8 cellular contexts compared by ENCODE assay signal in genomic region chr22:20243176-20243544, GRCh38. TPM values are rescaled to one million over a fixed set of nuclear protein-coding genes. Genes with fewer than 3 reads are reported as not detected.
DNase-seq lines count a peak whose midpoint lies in the region; ATAC-seq, FAIRE-seq and TF ChIP-seq lines count a peak whose summit lies in the region.

No MANE protein-coding gene starts in this region.

- H3K27ac ChIP-seq in A673 (ENCODE audit: low read depth, low read length, poor library complexity, severe bottlenecking) (peak overlapping the region; percentile 57), keratinocyte (ENCODE audit: control insufficient read depth, insufficient read depth, low read length) (no peak overlapping the region)
- peak overlapping the region; percentile 46 for H3K27ac ChIP-seq in CD8-positive, alpha-beta T cell (ENCODE audit: low read depth, low read length)

- no peak overlapping the region for H3K9ac ChIP-seq in keratinocyte (ENCODE audit: control insufficient read depth, extremely low read depth, insufficient read depth, low read length)

- POLR2A ChIA-PET in A673 (lab: Charles Lee; ENCODE audit: low non-redundant PET) = no interaction called here
- POLR2A ChIA-PET in CD8-positive, alpha-beta T cell (lab: Charles Lee) = interaction anchor here (1.2 kb wide), 1 partner anchor 38 kb away, joined by 5 read pairs; no protein-coding TSS in a partner anchor

- H3K27me3 Mint-ChIP-seq in CD8-positive, alpha-beta T cell (ENCODE audit: low read depth) = no peaks in the 10 kb centered on the region
- no peaks in the 10 kb centered on the region for H3K27me3 Mint-ChIP-seq in activated T-helper 2 cell treated with anti-CD3 and anti-CD28 coated beads, Interferon-gamma antibody, Interleukin-2, Interleukin-4, amounts not matched to agents 10 μg/mL and 5 μg/mL and 100 μg/mL, durations not matched to agents 14 hours and 24 hours and 36 hours (ENCODE audit: low read depth)

- DNase-seq in A673 (ENCODE audit: low spot score) = no peak
- peak in 1 of 7 experiments; percentile 52 for DNase-seq in CD8-positive, alpha-beta T cell
- no peak for DNase-seq in activated T-helper 2 cell treated with anti-CD3 and anti-CD28 coated beads, Interferon-gamma antibody, Interleukin-2, Interleukin-4, amounts not matched to agents 10 μg/mL and 5 μg/mL and 100 μg/mL, durations not matched to agents 14 hours and 24 hours and 36 hours (ENCODE audit: low spot score)
- DNase-seq in keratinocyte (ENCODE audit: low read depth, low spot score) = no peak
- DNase-seq in stimulated activated CD4-positive, alpha-beta T cell treated with anti-CD3 and anti-CD28 coated beads, Interleukin-1b, Interleukin-23, amount 100 ng/mL, for 48 hours = no peak
- DNase-seq in NOMO-1 treated with DMSO at 0.1 percent for 48 hours (lab: John Stamatoyannopoulos, UW; ENCODE audit: unreplicated experiment) = no peak

- H3K4me1 ChIP-seq in A673 (ENCODE audit: insufficient read depth, low read length, poor library complexity, severe bottlenecking) (peaks cover 54% of the 10 kb centered on the region), keratinocyte (ENCODE audit: control insufficient read depth, extremely low read depth, insufficient read depth, low read length) (peaks cover 35% of the 10 kb centered on the region)
- H3K4me1 ChIP-seq in CD8-positive, alpha-beta T cell (ENCODE audit: insufficient read depth, low read length) = peaks cover 92% of the 10 kb centered on the region

- peaks cover 2% of the 10 kb centered on the region for H4K20me1 ChIP-seq in keratinocyte (ENCODE audit: control insufficient read depth, extremely low read depth, insufficient read depth, low read length)

- H2AFZ ChIP-seq in keratinocyte (ENCODE audit: control insufficient read depth, low read length) = peak overlapping the region; percentile 52

- no peaks in the 10 kb centered on the region for H3K9me3 Mint-ChIP-seq in CD8-positive, alpha-beta T cell
- no peaks in the 10 kb centered on the region for H3K9me3 Mint-ChIP-seq in activated T-helper 2 cell treated with anti-CD3 and anti-CD28 coated beads, Interferon-gamma antibody, Interleukin-2, Interleukin-4, amounts not matched to agents 10 μg/mL and 5 μg/mL and 100 μg/mL, durations not matched to agents 14 hours and 24 hours and 36 hours

- dilution Hi-C loops in keratinocyte (cut with MboI; ENCODE audit: extremely low pct_ligation_motif_present, low sequenced_read_pairs) = no loop called here

- no peak for FAIRE-seq in keratinocyte (lab: Jason Lieb, UNC)

- CTCF ChIA-PET in A673 (lab: Charles Lee) = no interaction called here
- CTCF ChIA-PET in CD8-positive, alpha-beta T cell (lab: Charles Lee) = interaction anchor here (1.8 kb wide), 1 partner anchor 86 kb away, joined by 5 read pairs; no protein-coding TSS in a partner anchor

- no peaks in the 10 kb centered on the region for H3K36me3 ChIP-seq in A673 (ENCODE audit: insufficient read depth, low read length, poor library complexity, severe bottlenecking)
- no peaks in the 10 kb centered on the region for H3K36me3 ChIP-seq in CD8-positive, alpha-beta T cell (ENCODE audit: insufficient read depth, low read length)
- no peaks in the 10 kb centered on the region for H3K36me3 ChIP-seq in keratinocyte (ENCODE audit: control insufficient read depth in 2 of 2, extremely low read depth in 1 of 2, insufficient read depth in 2 of 2, low read length in 2 of 2)

- H3K4me3 ChIP-seq in A673 (ENCODE audit: low read depth, low read length, poor library complexity, severe bottlenecking) (peak overlapping the region; percentile 29), keratinocyte (ENCODE audit: control insufficient read depth in 2 of 3, extremely low read depth in 1 of 3, insufficient read depth in 2 of 3, low read depth in 1 of 3, low read length in 3 of 3) (no peak overlapping the region)
- H3K4me3 ChIP-seq in CD8-positive, alpha-beta T cell (ENCODE audit: low read depth, low read length) = peak overlapping the region; percentile 72

- peaks cover 53% of the 10 kb centered on the region for H3K4me1 Mint-ChIP-seq in CD8-positive, alpha-beta T cell (ENCODE audit: low read depth)
- peaks cover 15% of the 10 kb centered on the region for H3K4me1 Mint-ChIP-seq in activated T-helper 2 cell treated with anti-CD3 and anti-CD28 coated beads, Interferon-gamma antibody, Interleukin-2, Interleukin-4, amounts not matched to agents 10 μg/mL and 5 μg/mL and 100 μg/mL, durations not matched to agents 14 hours and 24 hours and 36 hours (ENCODE audit: low read depth)

- H3K27ac Mint-ChIP-seq in CD8-positive, alpha-beta T cell = peak overlapping the region; percentile 98
- H3K27ac Mint-ChIP-seq in activated T-helper 2 cell treated with anti-CD3 and anti-CD28 coated beads, Interferon-gamma antibody, Interleukin-2, Interleukin-4, amounts not matched to agents 10 μg/mL and 5 μg/mL and 100 μg/mL, durations not matched to agents 14 hours and 24 hours and 36 hours = peak overlapping the region; percentile 33

- no TSS peak for BruUV-seq in A673 (replicated peaks; lab: Mats Ljungman, UMichigan)

- H3K4me2 ChIP-seq in keratinocyte (ENCODE audit: control insufficient read depth, extremely low read depth, insufficient read depth, low read depth, low read length) = peak overlapping the region; percentile 49

- no peaks in the 10 kb centered on the region for H3K27me3 ChIP-seq in A673 (replicated peaks; ENCODE audit: insufficient read depth, low read depth, low read length, poor library complexity)
- no peaks in the 10 kb centered on the region for H3K27me3 ChIP-seq in CD8-positive, alpha-beta T cell (ENCODE audit: insufficient read depth, low read length)
- H3K27me3 ChIP-seq in keratinocyte (ENCODE audit: control insufficient read depth, extremely low read depth, insufficient read depth, low read length) = no peaks in the 10 kb centered on the region

- H3K4me3 Mint-ChIP-seq in CD8-positive, alpha-beta T cell = peak overlapping the region; percentile 77
- no peak overlapping the region for H3K4me3 Mint-ChIP-seq in activated T-helper 2 cell treated with anti-CD3 and anti-CD28 coated beads, Interferon-gamma antibody, Interleukin-2, Interleukin-4, amounts not matched to agents 10 μg/mL and 5 μg/mL and 100 μg/mL, durations not matched to agents 14 hours and 24 hours and 36 hours (ENCODE audit: low read depth)

- no peaks in the 10 kb centered on the region for H3K36me3 Mint-ChIP-seq in CD8-positive, alpha-beta T cell
- no peaks in the 10 kb centered on the region for H3K36me3 Mint-ChIP-seq in activated T-helper 2 cell treated with anti-CD3 and anti-CD28 coated beads, Interferon-gamma antibody, Interleukin-2, Interleukin-4, amounts not matched to agents 10 μg/mL and 5 μg/mL and 100 μg/mL, durations not matched to agents 14 hours and 24 hours and 36 hours (ENCODE audit: low read depth)

- no peaks in the 10 kb centered on the region for H3K79me2 ChIP-seq in keratinocyte (ENCODE audit: control insufficient read depth, insufficient read depth, low read length)

- no peaks in the 10 kb centered on the region for H3K9me1 ChIP-seq in keratinocyte (ENCODE audit: control insufficient read depth, extremely low read depth, insufficient read depth, low read length)

- intact Hi-C loops in A673 (cut with micrococcal nuclease; ENCODE audit: unreplicated experiment) = no loop called here
- intact Hi-C loops in CD8-positive, alpha-beta T cell (cut with DNase I, micrococcal nuclease) = loop anchor here in 1 of 2 experiments (1.0 to 2.0 kb wide), 2 partner anchors 24 to 37 kb away; no protein-coding TSS in a partner anchor
- intact Hi-C loops in activated T-helper 2 cell treated with anti-CD3 and anti-CD28 coated beads, Interferon-gamma antibody, Interleukin-2, Interleukin-4, amounts not matched to agents 10 μg/mL and 5 μg/mL and 100 μg/mL, durations not matched to agents 14 hours and 24 hours and 36 hours (cut with micrococcal nuclease) = no loop called here

- TF ChIP-seq CTCF in A673 (conservative IDR thresholded peaks at IDR 0.05; ENCODE audit: low read depth, low read length) (no peak), keratinocyte (optimal IDR thresholded peaks at IDR 0.05 in 1 of 3, IDR thresholded peaks at IDR 0.05 in 1 of 3, conservative IDR thresholded peaks at IDR 0.05 in 1 of 3; ENCODE audit: extremely low read depth in 1 of 3, insufficient read depth in 2 of 3, low read length in 3 of 3) (no peak)
- TF ChIP-seq CTCF in CD8-positive, alpha-beta T cell (IDR thresholded peaks at IDR 0.05) = no peak

- ATAC-seq in CD8-positive, alpha-beta T cell = no peak
- ATAC-seq in HG03108 (IDR thresholded peaks at IDR 0.05; ENCODE audit: unreplicated experiment) = no peak
- no peak for ATAC-seq in HG03565 (IDR thresholded peaks at IDR 0.05; ENCODE audit: unreplicated experiment)

- H3K9me3 ChIP-seq in A673 (ENCODE audit: low read depth, low read length, poor library complexity, severe bottlenecking) (no peaks in the 10 kb centered on the region), keratinocyte (ENCODE audit: control insufficient read depth, low read depth, low read length) (no peaks in the 10 kb centered on the region)
- no peaks in the 10 kb centered on the region for H3K9me3 ChIP-seq in CD8-positive, alpha-beta T cell (ENCODE audit: low read length)

RNA-seq across cellular contexts. Expression of gene RTN4R, which starts 25.0 kb away (rescaled TPM):
- total RNA-seq in A673 (2021) = 9.6 and 9.9 TPM in 2 replicates
- 1 to 10 TPM; 1.1 to 1.2 TPM for total RNA-seq in CD8-positive, alpha-beta T cell
- total RNA-seq in activated T-helper 2 cell treated with anti-CD3 and anti-CD28 coated beads, Interferon-gamma antibody, Interleukin-2, Interleukin-4, amounts not matched to agents 10 μg/mL and 5 μg/mL and 100 μg/mL, durations not matched to agents 14 hours and 24 hours and 36 hours = 1.9 and 2.2 TPM in 2 replicates
- 2.5 to 5.6 TPM (median 5.5 TPM) in 3 replicates for polyA plus RNA-seq in keratinocyte
- polyA plus RNA-seq in keratinocyte (2011; ENCODE audit: low read depth) = 0.79 TPM
- polyA plus RNA-seq in keratinocyte (2011; cell fraction: cytosol; rRNA removed) = 2.6 and 8.8 TPM in 2 replicates
- 4.8 and 7.4 TPM in 2 replicates for polyA plus RNA-seq in keratinocyte (2011; cell fraction: nucleus; rRNA removed)
- polyA plus RNA-seq in keratinocyte (2012; ENCODE audit: low replicate concordance) = 7.3 and 10.5 TPM in 2 replicates
- polyA minus RNA-seq in keratinocyte = 2.6 to 4.4 TPM (median 4.4 TPM) in 3 replicates
- polyA minus RNA-seq in keratinocyte (2011; cell fraction: cytosol; rRNA and poly(A)+ RNA removed) = 24.7 TPM
- polyA minus RNA-seq in keratinocyte (2011; cell fraction: nucleus; rRNA and poly(A)+ RNA removed) = 6.6 and 6.8 TPM in 2 replicates

Comparison
In these comparisons a context has a peak if more than half of its experiments do, and no peak if none do; other contexts are left out.
1. H3K4me3 ChIP-seq: peak in A673 (single experiment) and CD8-positive, alpha-beta T cell (single experiment); none in keratinocyte (0 of 3).